ENCODE assay signal across 18 cellular contexts in genomic region chr3:9386060-9386459, GRCh38. TPM values are rescaled to one million over a fixed set of nuclear protein-coding genes. Genes with fewer than 3 reads are reported as not detected.
A peak's percentile ranks its signal among the peaks of the same experiment; 100 is the strongest.
DNase-seq lines count a peak whose midpoint lies in the region; ATAC-seq and TF ChIP-seq lines count a peak whose summit lies in the region.
"Had no signal": no experiment of that assay in that cellular context is flagged by ENCODE, and none has a peak within 500 bp of the region (broad histone marks: within the 10 kb centered on the region; RNA-seq: fewer than 3 reads in every experiment).

No MANE protein-coding gene starts in this region.

- POLR2A ChIA-PET in activated CD4-positive, alpha-beta memory T cell treated with anti-CD3 and anti-CD28 coated beads for 36 hours (lab: Charles Lee), result no interaction called here
- POLR2A ChIA-PET in activated CD4-positive, alpha-beta memory T cell treated with anti-CD3 and anti-CD28 coated beads, Interleukin-2, amount 10 ng/mL, durations not matched to agents 7 days and 5 days (lab: Charles Lee), result interaction anchor here (1.2 to 1.4 kb wide), 2 partner anchors 10 to 23 kb away, joined by 8 to 18 read pairs; partner anchors contain the start of gene THUMPD3
- POLR2A ChIA-PET in HEK293T (lab: Yijun Ruan, JAX), result interaction anchor here (1.0 to 1.2 kb wide), 2 partner anchors 10 to 23 kb away, joined by 3 to 7 read pairs; partner anchors contain the start of gene THUMPD3

- H3K27me3 ChIP-seq in neural progenitor cell, result no peaks in the 10 kb centered on the region
- H3K27me3 ChIP-seq: upper lobe of left lung had no signal

- no peak overlapping the region for H2AFZ ChIP-seq in neural progenitor cell (replicated peaks)

- H3K4me2 ChIP-seq in neural progenitor cell, result no peak overlapping the region

- no peaks in the 10 kb centered on the region for H3K9me3 Mint-ChIP-seq in activated CD4-positive, alpha-beta memory T cell treated with anti-CD3 and anti-CD28 coated beads for 36 hours
- H3K9me3 Mint-ChIP-seq in activated CD4-positive, alpha-beta memory T cell treated with anti-CD3 and anti-CD28 coated beads, Interleukin-2, amount 10 ng/mL, durations not matched to agents 7 days and 5 days, result no peaks in the 10 kb centered on the region
- H3K9me3 Mint-ChIP-seq in activated naive CD8-positive, alpha-beta T cell treated with anti-CD3 and anti-CD28 coated beads, Interleukin-2, amount 50 U/mL, for 24 hours, result no peaks in the 10 kb centered on the region
- no peaks in the 10 kb centered on the region for H3K9me3 Mint-ChIP-seq in neural progenitor cell
- H3K9me3 Mint-ChIP-seq: activated B cell treated with CpG ODN at 0.5 μM for 24 hours had no signal

- peaks cover 36% of the 10 kb centered on the region for H3K36me3 ChIP-seq in neural progenitor cell

- H4K20me1 ChIP-seq in neural progenitor cell (ENCODE audit: low read depth), result peaks cover 36% of the 10 kb centered on the region

- H3K4me1 Mint-ChIP-seq in activated CD4-positive, alpha-beta memory T cell treated with anti-CD3 and anti-CD28 coated beads for 36 hours (ENCODE audit: low read depth), result peaks cover 28% of the 10 kb centered on the region
- H3K4me1 Mint-ChIP-seq in activated CD4-positive, alpha-beta memory T cell treated with anti-CD3 and anti-CD28 coated beads, Interleukin-2, amount 10 ng/mL, durations not matched to agents 7 days and 5 days, result peaks cover 14% of the 10 kb centered on the region
- peaks cover 22% of the 10 kb centered on the region for H3K4me1 Mint-ChIP-seq in activated naive CD8-positive, alpha-beta T cell treated with anti-CD3 and anti-CD28 coated beads, Interleukin-2, amount 50 U/mL, for 24 hours
- H3K4me1 Mint-ChIP-seq in neural progenitor cell, result peaks cover 3% of the 10 kb centered on the region

- no peaks in the 10 kb centered on the region for H3K4me1 ChIP-seq in neural progenitor cell

- TF ChIP-seq POLR2A in GM18505 (IDR thresholded peaks at IDR 0.05; ENCODE audit: borderline replicate concordance, extremely low read depth, insufficient read depth, insufficient read length), result peak; percentile 30

- H3K27ac ChIP-seq in neural progenitor cell (peak overlapping the region; percentile 27), coronary artery (no peak overlapping the region)
- H3K27ac ChIP-seq: upper lobe of left lung had no signal

- TF ChIP-seq CTCF in neural progenitor cell (IDR thresholded peaks at IDR 0.05), result no peak
- TF ChIP-seq CTCF in coronary artery (IDR thresholded peaks at IDR 0.05), result no peak

- no peak overlapping the region for H3K9ac ChIP-seq in neural progenitor cell

- H3K27ac Mint-ChIP-seq in activated CD4-positive, alpha-beta memory T cell treated with anti-CD3 and anti-CD28 coated beads for 36 hours, result peak overlapping the region; percentile 45
- H3K27ac Mint-ChIP-seq in activated CD4-positive, alpha-beta memory T cell treated with anti-CD3 and anti-CD28 coated beads, Interleukin-2, amount 10 ng/mL, durations not matched to agents 7 days and 5 days, result no peak overlapping the region
- peak overlapping the region; percentile 59 for H3K27ac Mint-ChIP-seq in activated naive CD8-positive, alpha-beta T cell treated with anti-CD3 and anti-CD28 coated beads, Interleukin-2, amount 50 U/mL, for 24 hours
- H3K27ac Mint-ChIP-seq in neural progenitor cell, result no peak overlapping the region

- no peak for DNase-seq in activated CD4-positive, alpha-beta memory T cell treated with anti-CD3 and anti-CD28 coated beads for 36 hours
- no peak for DNase-seq in activated CD4-positive, alpha-beta memory T cell treated with anti-CD3 and anti-CD28 coated beads, Interleukin-2, amount 10 ng/mL, durations not matched to agents 7 days and 5 days
- no peak for DNase-seq in activated naive CD8-positive, alpha-beta T cell treated with anti-CD3 and anti-CD28 coated beads, Interleukin-2, amount 50 U/mL, for 24 hours
- DNase-seq in neural progenitor cell (ENCODE audit: low spot score) (no peak), nucleus accumbens (lab: John Stamatoyannopoulos, UW) (no peak), HEK293T (ENCODE audit: extremely low spot score) (no peak), coronary artery (ENCODE audit: low spot score) (no peak)
- DNase-seq: ACHN; activated B cell treated with CpG ODN at 0.5 μM for 24 hours; activated CD8-positive, alpha-beta memory T cell treated with anti-CD3 and anti-CD28 coated beads, Interleukin-2, amount 50 U/mL, for 48 hours; caudate nucleus; MV-4-11; NCI-H2081; NCI-H510A treated with DMSO at 0.1 percent for 48 hours; Right ventricle myocardium superior; stimulated activated naive CD8-positive, alpha-beta T cell treated with anti-CD3 and anti-CD28 coated beads, Interleukin-15, Interleukin-2, amounts not matched to agents 100 U/mL and 50 U/mL, for 24 hours; upper lobe of left lung had no signal

- H3K36me3 Mint-ChIP-seq in activated CD4-positive, alpha-beta memory T cell treated with anti-CD3 and anti-CD28 coated beads for 36 hours, result peaks cover 58% of the 10 kb centered on the region
- peaks cover 86% of the 10 kb centered on the region for H3K36me3 Mint-ChIP-seq in activated CD4-positive, alpha-beta memory T cell treated with anti-CD3 and anti-CD28 coated beads, Interleukin-2, amount 10 ng/mL, durations not matched to agents 7 days and 5 days (ENCODE audit: low read depth)
- H3K36me3 Mint-ChIP-seq in activated naive CD8-positive, alpha-beta T cell treated with anti-CD3 and anti-CD28 coated beads, Interleukin-2, amount 50 U/mL, for 24 hours (ENCODE audit: low read depth), result peaks cover 74% of the 10 kb centered on the region
- peaks cover 36% of the 10 kb centered on the region for H3K36me3 Mint-ChIP-seq in neural progenitor cell

- no peak for ATAC-seq in GM18505 (IDR thresholded peaks at IDR 0.05; ENCODE audit: unreplicated experiment)
- ATAC-seq in activated naive CD8-positive, alpha-beta T cell treated with anti-CD3 and anti-CD28 coated beads, Interleukin-2, amount 50 U/mL, for 24 hours, result no peak
- ATAC-seq: stimulated activated naive CD8-positive, alpha-beta T cell treated with anti-CD3 and anti-CD28 coated beads, Interleukin-15, Interleukin-2, amounts not matched to agents 100 U/mL and 50 U/mL, for 24 hours had no signal

- H3K9me3 ChIP-seq in neural progenitor cell (ENCODE audit: low read depth), result no peaks in the 10 kb centered on the region
- H3K9me3 ChIP-seq: upper lobe of left lung had no signal

- H3K27me3 Mint-ChIP-seq in activated CD4-positive, alpha-beta memory T cell treated with anti-CD3 and anti-CD28 coated beads for 36 hours, result no peaks in the 10 kb centered on the region
- H3K27me3 Mint-ChIP-seq in activated CD4-positive, alpha-beta memory T cell treated with anti-CD3 and anti-CD28 coated beads, Interleukin-2, amount 10 ng/mL, durations not matched to agents 7 days and 5 days, result no peaks in the 10 kb centered on the region
- H3K27me3 Mint-ChIP-seq in activated naive CD8-positive, alpha-beta T cell treated with anti-CD3 and anti-CD28 coated beads, Interleukin-2, amount 50 U/mL, for 24 hours, result no peaks in the 10 kb centered on the region
- H3K27me3 Mint-ChIP-seq in neural progenitor cell (ENCODE audit: insufficient read depth, low read depth), result no peaks in the 10 kb centered on the region
- H3K27me3 Mint-ChIP-seq: activated B cell treated with CpG ODN at 0.5 μM for 24 hours had no signal

- H3K4me3 ChIP-seq in neural progenitor cell, result no peak overlapping the region
- no peak overlapping the region for H3K4me3 ChIP-seq in coronary artery
- H3K4me3 ChIP-seq: upper lobe of left lung had no signal

- intact Hi-C loops in activated CD4-positive, alpha-beta memory T cell treated with anti-CD3 and anti-CD28 coated beads for 36 hours (cut with micrococcal nuclease), result loop anchor here (5.0 kb wide), 1 partner anchor 36 kb away; no protein-coding TSS in a partner anchor

- H3K4me3 Mint-ChIP-seq in activated CD4-positive, alpha-beta memory T cell treated with anti-CD3 and anti-CD28 coated beads for 36 hours, result no peak overlapping the region
- H3K4me3 Mint-ChIP-seq in activated CD4-positive, alpha-beta memory T cell treated with anti-CD3 and anti-CD28 coated beads, Interleukin-2, amount 10 ng/mL, durations not matched to agents 7 days and 5 days, result no peak overlapping the region
- H3K4me3 Mint-ChIP-seq in activated naive CD8-positive, alpha-beta T cell treated with anti-CD3 and anti-CD28 coated beads, Interleukin-2, amount 50 U/mL, for 24 hours, result no peak overlapping the region
- H3K4me3 Mint-ChIP-seq in neural progenitor cell, result no peak overlapping the region
- H3K4me3 Mint-ChIP-seq: activated B cell treated with CpG ODN at 0.5 μM for 24 hours had no signal

- CTCF ChIA-PET in activated CD4-positive, alpha-beta memory T cell treated with anti-CD3 and anti-CD28 coated beads for 36 hours (lab: Charles Lee), result no interaction called here
- CTCF ChIA-PET in activated CD4-positive, alpha-beta memory T cell treated with anti-CD3 and anti-CD28 coated beads, Interleukin-2, amount 10 ng/mL, durations not matched to agents 7 days and 5 days (lab: Charles Lee), result interaction anchor here (0.7 to 1.0 kb wide), 3 partner anchors 8 to 407 kb away, joined by 3 to 4 read pairs (median 3); partner anchors contain the start of gene ARPC4
- CTCF ChIA-PET in HEK293T (lab: Yijun Ruan, JAX), result no interaction called here

- peaks cover 35% of the 10 kb centered on the region for H3K79me2 ChIP-seq in neural progenitor cell (ENCODE audit: low read depth)

- peaks cover 84% of the 10 kb centered on the region for H3F3A ChIP-seq in neural progenitor cell (ENCODE audit: low read depth)

TF ChIP-seq in HEK293T, 16 proteins besides CTCF, POLR2A, EP300 and RAD21:
- TF ChIP-seq HDGF (IDR thresholded peaks at IDR 0.05; ENCODE audit: borderline replicate concordance), result no peak
- no peak for TF ChIP-seq BHLHE40 (IDR thresholded peaks at IDR 0.05; ENCODE audit: borderline replicate concordance)
- TF ChIP-seq L3MBTL2 (conservative IDR thresholded peaks at IDR 0.05), result no peak
TF ChIP-seq in HEK293T: peak in this region for 0.

RNA-seq across cellular contexts. Expression of gene SETD5, which starts 11.4 kb away (rescaled TPM):
- total RNA-seq in activated CD4-positive, alpha-beta memory T cell treated with anti-CD3 and anti-CD28 coated beads for 36 hours, result 100 to 1,000 TPM in 1 of 2 experiments, 10 to 100 TPM in 1; 98.0 to 103 TPM
- total RNA-seq in activated CD4-positive, alpha-beta memory T cell treated with anti-CD3 and anti-CD28 coated beads, Interleukin-2, amount 10 ng/mL, durations not matched to agents 7 days and 5 days, result 100 to 1,000 TPM; 110 to 111 TPM
- total RNA-seq in neural progenitor cell (ENCODE audit: low replicate concordance), result 198 TPM in 2 replicates

RNA-seq across cellular contexts. Expression of gene THUMPD3, which starts 23.2 kb away (rescaled TPM):
- total RNA-seq in activated CD4-positive, alpha-beta memory T cell treated with anti-CD3 and anti-CD28 coated beads for 36 hours, result 10 to 100 TPM; 55.8 to 60.6 TPM
- total RNA-seq in activated CD4-positive, alpha-beta memory T cell treated with anti-CD3 and anti-CD28 coated beads, Interleukin-2, amount 10 ng/mL, durations not matched to agents 7 days and 5 days, result 10 to 100 TPM; 44.3 to 47.2 TPM
- total RNA-seq in neural progenitor cell (ENCODE audit: low replicate concordance), result 20.5 and 23.9 TPM in 2 replicates

Comparison
In these comparisons a context has a peak if more than half of its experiments do, and no peak if none do; other contexts are left out.
1. H3K27ac Mint-ChIP-seq: peak in activated CD4-positive, alpha-beta memory T cell treated with anti-CD3 and anti-CD28 coated beads for 36 hours (single experiment) and activated naive CD8-positive, alpha-beta T cell treated with anti-CD3 and anti-CD28 coated beads, Interleukin-2, amount 50 U/mL, for 24 hours (single experiment); none in activated CD4-positive, alpha-beta memory T cell treated with anti-CD3 and anti-CD28 coated beads, Interleukin-2, amount 10 ng/mL, durations not matched to agents 7 days and 5 days (single experiment) and neural progenitor cell (single experiment).